Comparison of ENCODE assay signal across 1 cellular context in genomic region chr14:30874120-30874998, GRCh38.
TF ChIP-seq lines count a peak whose summit lies in the region.

COCH (plus strand) TSS chr14:30874559; CDS start chr14:30874939, 380 bp downstream.

TF ChIP-seq in K562, 482 proteins besides CTCF, POLR2A, EP300 and RAD21 (continued from another document and continues in another):
- TF ChIP-seq SP2 (IDR thresholded peaks at IDR 0.05; ENCODE audit: extremely low read depth, low read depth, low read length, poor library complexity, severe bottlenecking) (no peak), ZBTB12 (CRISPR knock-in tag; IDR thresholded peaks at IDR 0.05) (no peak), ZC3H11A (IDR thresholded peaks at IDR 0.05; ENCODE audit: low read depth, low read length) (no peak), ZNF589 (CRISPR knock-in tag; IDR thresholded peaks at IDR 0.05; ENCODE audit: low read depth) (no peak), KDM5B (IDR thresholded peaks at IDR 0.05; ENCODE audit: insufficient replicate concordance, low read depth, low read length) (peak; percentile 78), ZMIZ1 (IDR thresholded peaks at IDR 0.05; ENCODE audit: low read depth in 2 of 2, low read length in 2 of 2) (no peak), POLR3G (IDR thresholded peaks at IDR 0.05; ENCODE audit: extremely low read depth, insufficient read length, insufficient replicate concordance) (no peak), CBFA2T2 (conservative IDR thresholded peaks at IDR 0.05) (no peak), ZNF165 (CRISPR knock-in tag; IDR thresholded peaks at IDR 0.05; ENCODE audit: borderline replicate concordance) (no peak), NFATC3 (IDR thresholded peaks at IDR 0.05) (no peak), HNRNPLL (IDR thresholded peaks at IDR 0.05; ENCODE audit: low read depth, low read length, poor library complexity, severe bottlenecking) (peak; percentile 74), IRF2 (CRISPR knock-in tag; IDR thresholded peaks at IDR 0.05) (no peak), ZFX (CRISPR knock-in tag; IDR thresholded peaks at IDR 0.05) (peak; percentile 88), DNMT1 (IDR thresholded peaks at IDR 0.05) (no peak), ZNF197 (CRISPR knock-in tag; IDR thresholded peaks at IDR 0.05; ENCODE audit: low read depth) (no peak), ZBTB8A (IDR thresholded peaks at IDR 0.05; ENCODE audit: partially characterized antibody) (no peak), ZNF316 (IDR thresholded peaks at IDR 0.05) (no peak), SLC30A9 (CRISPR knock-in tag; IDR thresholded peaks at IDR 0.05) (no peak), RBBP5 (IDR thresholded peaks at IDR 0.05; ENCODE audit: borderline replicate concordance, insufficient read depth, low read length, poor library complexity, severe bottlenecking) (peak; percentile 91), TCF7 (IDR thresholded peaks at IDR 0.05; ENCODE audit: borderline replicate concordance) (no peak), TBP (optimal IDR thresholded peaks at IDR 0.05; ENCODE audit: low read depth, low read length) (peak; percentile 69), ZNF354B (CRISPR knock-in tag; IDR thresholded peaks at IDR 0.05) (no peak), THRAP3 (IDR thresholded peaks at IDR 0.05; ENCODE audit: borderline replicate concordance) (no peak), DMBX1 (CRISPR knock-in tag; IDR thresholded peaks at IDR 0.05; ENCODE audit: borderline replicate concordance) (0 out of 2 replicates have a peak, but pooled peaks have one; percentile 30), NFYB (IDR thresholded peaks at IDR 0.05; ENCODE audit: extremely low read depth, insufficient read length) (no peak), DIDO1 (tag; IDR thresholded peaks at IDR 0.05; ENCODE audit: low read depth) (no peak), ZBTB7A (IDR thresholded peaks at IDR 0.05; ENCODE audit: borderline replicate concordance, control insufficient read depth, low read depth, low read length) (peak; percentile 90; the same call in 1 of the 2 replicates), RAD51 (IDR thresholded peaks at IDR 0.05; ENCODE audit: borderline replicate concordance, low read depth) (no peak), SNAPC5 (CRISPR knock-in tag; IDR thresholded peaks at IDR 0.05) (no peak), ATF4 (CRISPR knock-in tag; IDR thresholded peaks at IDR 0.05) (no peak), CREB3L1 (IDR thresholded peaks at IDR 0.05; ENCODE audit: borderline replicate concordance, low read depth) (peak; percentile 54), KLF6 (CRISPR knock-in tag; IDR thresholded peaks at IDR 0.05; ENCODE audit: borderline replicate concordance) (no peak), ZNF124 (CRISPR knock-in tag; IDR thresholded peaks at IDR 0.05) (no peak), HDAC2 (IDR thresholded peaks at IDR 0.05) (no peak), BRD4 (IDR thresholded peaks at IDR 0.05) (no peak), HDGF (IDR thresholded peaks at IDR 0.05) (no peak), CBX2 (IDR thresholded peaks at IDR 0.05; ENCODE audit: insufficient read depth, low read length, poor library complexity, severe bottlenecking) (no peak), IFI16 (CRISPR knock-in tag; IDR thresholded peaks at IDR 0.05) (no peak), MAFK (IDR thresholded peaks at IDR 0.05; ENCODE audit: low read length) (no peak), TCF7L2 (IDR thresholded peaks at IDR 0.05; ENCODE audit: low read depth, low read length) (no peak), ETS2 (tag; IDR thresholded peaks at IDR 0.05; ENCODE audit: borderline replicate concordance, poor library complexity, severe bottlenecking) (no peak), SPI1 (IDR thresholded peaks at IDR 0.05; ENCODE audit: borderline replicate concordance, low read depth, low read length) (0 out of 2 replicates have a peak, but pooled peaks have one; percentile 25), TAL1 (IDR thresholded peaks at IDR 0.05) (no peak), HMBOX1 (IDR thresholded peaks at IDR 0.05) (no peak), NR2C1 (IDR thresholded peaks at IDR 0.05) (no peak), NR2C1 (tag; IDR thresholded peaks at IDR 0.05) (no peak), TFE3 (CRISPR knock-in tag; IDR thresholded peaks at IDR 0.05) (no peak), ARNT (IDR thresholded peaks at IDR 0.05) (no peak), ZNF121 (CRISPR knock-in tag; conservative IDR thresholded peaks at IDR 0.05) (no peak), ZBTB49 (CRISPR knock-in tag; IDR thresholded peaks at IDR 0.05; ENCODE audit: borderline replicate concordance) (no peak), NR3C1 (CRISPR knock-in tag; IDR thresholded peaks at IDR 0.05) (no peak), REST (CRISPR knock-in tag; IDR thresholded peaks at IDR 0.05; ENCODE audit: low read depth) (no peak), CCNT2 (IDR thresholded peaks at IDR 0.05; ENCODE audit: borderline replicate concordance, extremely low read depth, insufficient read length, low read depth, low read length) (peak; percentile 48), FOXK1 (CRISPR knock-in tag; IDR thresholded peaks at IDR 0.05; ENCODE audit: borderline replicate concordance) (no peak), PHF8 (IDR thresholded peaks at IDR 0.05; ENCODE audit: borderline replicate concordance, low read length) (peak; percentile 83; the same call in 1 of the 2 replicates), ZNF707 (CRISPR knock-in tag; conservative IDR thresholded peaks at IDR 0.05) (no peak), CXXC5 (CRISPR knock-in tag; IDR thresholded peaks at IDR 0.05) (peak; percentile 77)
